1 cellular context compared by ENCODE assay signal in the genomic region with DNA sequence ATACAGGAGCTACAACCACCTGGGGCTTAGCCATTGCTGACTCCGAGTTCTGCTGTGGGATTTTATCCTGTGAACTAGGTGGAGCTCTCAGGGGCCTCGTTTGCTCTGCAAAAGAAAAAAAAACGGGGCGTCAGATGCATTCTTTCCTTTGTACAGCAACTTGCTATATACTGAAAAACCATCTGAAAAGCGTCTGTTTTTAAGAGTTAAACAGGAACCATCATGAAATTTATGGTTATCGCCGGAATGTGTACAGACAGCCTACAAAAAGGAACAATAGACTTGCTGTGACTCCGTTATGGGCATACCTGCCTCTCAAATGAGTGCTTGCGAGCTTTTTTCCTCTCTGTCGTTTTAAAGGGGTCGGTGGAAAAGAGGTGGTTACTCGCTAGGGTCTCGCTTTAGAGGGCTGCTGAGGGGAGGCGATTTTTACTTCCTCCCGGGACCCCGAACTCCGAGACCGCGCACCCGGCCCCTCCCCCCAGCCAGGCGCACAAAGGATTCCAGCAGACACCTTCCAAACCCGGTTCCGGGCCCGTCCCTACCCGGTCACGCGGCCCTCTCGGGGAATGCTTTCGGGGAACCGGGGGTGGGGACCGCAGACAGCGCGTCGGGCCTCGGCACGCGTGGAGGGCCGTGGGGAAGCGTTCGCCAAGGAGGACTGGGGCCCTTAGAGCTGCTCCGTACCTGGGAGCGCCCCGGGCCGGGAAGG.
TF ChIP-seq lines count a peak whose summit lies in the region.

No MANE protein-coding gene starts in this region.

TF ChIP-seq in HepG2, 621 proteins besides CTCF, POLR2A, EP300 and RAD21 (continues in another document):
- TF ChIP-seq SOX5 (CRISPR knock-in tag; IDR thresholded peaks at IDR 0.05; ENCODE audit: borderline replicate concordance) (no peak), GABPA (IDR thresholded peaks at IDR 0.05; ENCODE audit: low read depth, low read length) (no peak), GABPA (CRISPR knock-in tag; IDR thresholded peaks at IDR 0.05; ENCODE audit: low read depth) (no peak), CCAR2 (optimal IDR thresholded peaks at IDR 0.05; ENCODE audit: low read depth, low read length) (no peak), TAF1 (CRISPR knock-in tag; IDR thresholded peaks at IDR 0.05) (peak; percentile 12; the same call in 1 of the 2 replicates), BORCS8-MEF2B (CRISPR knock-in tag; IDR thresholded peaks at IDR 0.05) (0 out of 2 replicates have a peak, but pooled peaks have one; percentile 38), PRPF4 (IDR thresholded peaks at IDR 0.05; ENCODE audit: low read depth, low read length, poor library complexity, severe bottlenecking) (no peak), KMT2A (CRISPR knock-in tag; IDR thresholded peaks at IDR 0.05) (peak; percentile 22; the same call in 1 of the 2 replicates), GFI1 (CRISPR knock-in tag; IDR thresholded peaks at IDR 0.05; ENCODE audit: borderline replicate concordance) (no peak), LCORL (IDR thresholded peaks at IDR 0.05) (no peak), LCORL (CRISPR knock-in tag; IDR thresholded peaks at IDR 0.05) (0 out of 2 replicates have a peak, but pooled peaks have one; percentile 29), ATAD3A (CRISPR knock-in tag; IDR thresholded peaks at IDR 0.05) (no peak), ZBTB7A (CRISPR knock-in tag; IDR thresholded peaks at IDR 0.05) (0 out of 2 replicates have a peak, but pooled peaks have one; percentile 32), NR3C1 (CRISPR knock-in tag; IDR thresholded peaks at IDR 0.05) (no peak), ZNF766 (CRISPR knock-in tag; IDR thresholded peaks at IDR 0.05; ENCODE audit: borderline replicate concordance) (no peak; the same call in 1 of the 2 replicates), CHCHD3 (CRISPR knock-in tag; IDR thresholded peaks at IDR 0.05) (no peak), UBTF (CRISPR knock-in tag; IDR thresholded peaks at IDR 0.05) (no peak; the same call in 1 of the 2 replicates), ZNF782 (CRISPR knock-in tag; IDR thresholded peaks at IDR 0.05; ENCODE audit: borderline replicate concordance) (peak; percentile 66; the same call in 1 of the 2 replicates), ZBTB3 (CRISPR knock-in tag; IDR thresholded peaks at IDR 0.05; ENCODE audit: borderline replicate concordance, low read depth) (0 out of 2 replicates have a peak, but pooled peaks have one; percentile 15), ZNF12 (CRISPR knock-in tag; IDR thresholded peaks at IDR 0.05) (peak; percentile 15; the same call in 1 of the 2 replicates), ZIK1 (CRISPR knock-in tag; IDR thresholded peaks at IDR 0.05; ENCODE audit: borderline replicate concordance, low read depth) (0 out of 2 replicates have a peak, but pooled peaks have one; percentile 10), DMAP1 (CRISPR knock-in tag; IDR thresholded peaks at IDR 0.05) (peak; percentile 75; the same call in 1 of the 2 replicates), ZMAT3 (CRISPR knock-in tag; conservative IDR thresholded peaks at IDR 0.05) (0 out of 2 replicates have a peak, but pooled peaks have one; percentile 12), AHR (CRISPR knock-in tag; IDR thresholded peaks at IDR 0.05) (0 out of 2 replicates have a peak, but pooled peaks have one; percentile 18), NONO (IDR thresholded peaks at IDR 0.05) (no peak), NONO (CRISPR knock-in tag; conservative IDR thresholded peaks at IDR 0.05) (0 out of 2 replicates have a peak, but pooled peaks have one; percentile 3)
- TF ChIP-seq, protein P1, sequence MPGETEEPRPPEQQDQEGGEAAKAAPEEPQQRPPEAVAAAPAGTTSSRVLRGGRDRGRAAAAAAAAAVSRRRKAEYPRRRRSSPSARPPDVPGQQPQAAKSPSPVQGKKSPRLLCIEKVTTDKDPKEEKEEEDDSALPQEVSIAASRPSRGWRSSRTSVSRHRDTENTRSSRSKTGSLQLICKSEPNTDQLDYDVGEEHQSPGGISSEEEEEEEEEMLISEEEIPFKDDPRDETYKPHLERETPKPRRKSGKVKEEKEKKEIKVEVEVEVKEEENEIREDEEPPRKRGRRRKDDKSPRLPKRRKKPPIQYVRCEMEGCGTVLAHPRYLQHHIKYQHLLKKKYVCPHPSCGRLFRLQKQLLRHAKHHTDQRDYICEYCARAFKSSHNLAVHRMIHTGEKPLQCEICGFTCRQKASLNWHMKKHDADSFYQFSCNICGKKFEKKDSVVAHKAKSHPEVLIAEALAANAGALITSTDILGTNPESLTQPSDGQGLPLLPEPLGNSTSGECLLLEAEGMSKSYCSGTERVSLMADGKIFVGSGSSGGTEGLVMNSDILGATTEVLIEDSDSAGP (CRISPR knock-in tag; IDR thresholded peaks at IDR 0.05; ENCODE audit: borderline replicate concordance) = peak; percentile 4; the same call in 1 of the 2 replicates
- TF ChIP-seq, protein P2, sequence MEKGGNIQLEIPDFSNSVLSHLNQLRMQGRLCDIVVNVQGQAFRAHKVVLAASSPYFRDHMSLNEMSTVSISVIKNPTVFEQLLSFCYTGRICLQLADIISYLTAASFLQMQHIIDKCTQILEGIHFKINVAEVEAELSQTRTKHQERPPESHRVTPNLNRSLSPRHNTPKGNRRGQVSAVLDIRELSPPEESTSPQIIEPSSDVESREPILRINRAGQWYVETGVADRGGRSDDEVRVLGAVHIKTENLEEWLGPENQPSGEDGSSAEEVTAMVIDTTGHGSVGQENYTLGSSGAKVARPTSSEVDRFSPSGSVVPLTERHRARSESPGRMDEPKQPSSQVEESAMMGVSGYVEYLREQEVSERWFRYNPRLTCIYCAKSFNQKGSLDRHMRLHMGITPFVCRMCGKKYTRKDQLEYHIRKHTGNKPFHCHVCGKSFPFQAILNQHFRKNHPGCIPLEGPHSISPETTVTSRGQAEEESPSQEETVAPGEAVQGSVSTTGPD (CRISPR knock-in tag; IDR thresholded peaks at IDR 0.05) = 0 out of 2 replicates have a peak, but pooled peaks have one; percentile 28
- TF ChIP-seq, protein P3, sequence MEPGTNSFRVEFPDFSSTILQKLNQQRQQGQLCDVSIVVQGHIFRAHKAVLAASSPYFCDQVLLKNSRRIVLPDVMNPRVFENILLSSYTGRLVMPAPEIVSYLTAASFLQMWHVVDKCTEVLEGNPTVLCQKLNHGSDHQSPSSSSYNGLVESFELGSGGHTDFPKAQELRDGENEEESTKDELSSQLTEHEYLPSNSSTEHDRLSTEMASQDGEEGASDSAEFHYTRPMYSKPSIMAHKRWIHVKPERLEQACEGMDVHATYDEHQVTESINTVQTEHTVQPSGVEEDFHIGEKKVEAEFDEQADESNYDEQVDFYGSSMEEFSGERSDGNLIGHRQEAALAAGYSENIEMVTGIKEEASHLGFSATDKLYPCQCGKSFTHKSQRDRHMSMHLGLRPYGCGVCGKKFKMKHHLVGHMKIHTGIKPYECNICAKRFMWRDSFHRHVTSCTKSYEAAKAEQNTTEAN (CRISPR knock-in tag; conservative IDR thresholded peaks at IDR 0.05) = no peak
- TF ChIP-seq, protein P4, sequence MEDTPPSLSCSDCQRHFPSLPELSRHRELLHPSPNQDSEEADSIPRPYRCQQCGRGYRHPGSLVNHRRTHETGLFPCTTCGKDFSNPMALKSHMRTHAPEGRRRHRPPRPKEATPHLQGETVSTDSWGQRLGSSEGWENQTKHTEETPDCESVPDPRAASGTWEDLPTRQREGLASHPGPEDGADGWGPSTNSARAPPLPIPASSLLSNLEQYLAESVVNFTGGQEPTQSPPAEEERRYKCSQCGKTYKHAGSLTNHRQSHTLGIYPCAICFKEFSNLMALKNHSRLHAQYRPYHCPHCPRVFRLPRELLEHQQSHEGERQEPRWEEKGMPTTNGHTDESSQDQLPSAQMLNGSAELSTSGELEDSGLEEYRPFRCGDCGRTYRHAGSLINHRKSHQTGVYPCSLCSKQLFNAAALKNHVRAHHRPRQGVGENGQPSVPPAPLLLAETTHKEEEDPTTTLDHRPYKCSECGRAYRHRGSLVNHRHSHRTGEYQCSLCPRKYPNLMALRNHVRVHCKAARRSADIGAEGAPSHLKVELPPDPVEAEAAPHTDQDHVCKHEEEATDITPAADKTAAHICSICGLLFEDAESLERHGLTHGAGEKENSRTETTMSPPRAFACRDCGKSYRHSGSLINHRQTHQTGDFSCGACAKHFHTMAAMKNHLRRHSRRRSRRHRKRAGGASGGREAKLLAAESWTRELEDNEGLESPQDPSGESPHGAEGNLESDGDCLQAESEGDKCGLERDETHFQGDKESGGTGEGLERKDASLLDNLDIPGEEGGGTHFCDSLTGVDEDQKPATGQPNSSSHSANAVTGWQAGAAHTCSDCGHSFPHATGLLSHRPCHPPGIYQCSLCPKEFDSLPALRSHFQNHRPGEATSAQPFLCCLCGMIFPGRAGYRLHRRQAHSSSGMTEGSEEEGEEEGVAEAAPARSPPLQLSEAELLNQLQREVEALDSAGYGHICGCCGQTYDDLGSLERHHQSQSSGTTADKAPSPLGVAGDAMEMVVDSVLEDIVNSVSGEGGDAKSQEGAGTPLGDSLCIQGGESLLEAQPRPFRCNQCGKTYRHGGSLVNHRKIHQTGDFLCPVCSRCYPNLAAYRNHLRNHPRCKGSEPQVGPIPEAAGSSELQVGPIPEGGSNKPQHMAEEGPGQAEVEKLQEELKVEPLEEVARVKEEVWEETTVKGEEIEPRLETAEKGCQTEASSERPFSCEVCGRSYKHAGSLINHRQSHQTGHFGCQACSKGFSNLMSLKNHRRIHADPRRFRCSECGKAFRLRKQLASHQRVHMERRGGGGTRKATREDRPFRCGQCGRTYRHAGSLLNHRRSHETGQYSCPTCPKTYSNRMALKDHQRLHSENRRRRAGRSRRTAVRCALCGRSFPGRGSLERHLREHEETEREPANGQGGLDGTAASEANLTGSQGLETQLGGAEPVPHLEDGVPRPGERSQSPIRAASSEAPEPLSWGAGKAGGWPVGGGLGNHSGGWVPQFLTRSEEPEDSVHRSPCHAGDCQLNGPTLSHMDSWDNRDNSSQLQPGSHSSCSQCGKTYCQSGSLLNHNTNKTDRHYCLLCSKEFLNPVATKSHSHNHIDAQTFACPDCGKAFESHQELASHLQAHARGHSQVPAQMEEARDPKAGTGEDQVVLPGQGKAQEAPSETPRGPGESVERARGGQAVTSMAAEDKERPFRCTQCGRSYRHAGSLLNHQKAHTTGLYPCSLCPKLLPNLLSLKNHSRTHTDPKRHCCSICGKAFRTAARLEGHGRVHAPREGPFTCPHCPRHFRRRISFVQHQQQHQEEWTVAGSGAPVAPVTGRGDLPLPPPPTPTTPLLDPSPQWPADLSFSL (CRISPR knock-in tag; IDR thresholded peaks at IDR 0.05) = no peak
- TF ChIP-seq, protein P5, sequence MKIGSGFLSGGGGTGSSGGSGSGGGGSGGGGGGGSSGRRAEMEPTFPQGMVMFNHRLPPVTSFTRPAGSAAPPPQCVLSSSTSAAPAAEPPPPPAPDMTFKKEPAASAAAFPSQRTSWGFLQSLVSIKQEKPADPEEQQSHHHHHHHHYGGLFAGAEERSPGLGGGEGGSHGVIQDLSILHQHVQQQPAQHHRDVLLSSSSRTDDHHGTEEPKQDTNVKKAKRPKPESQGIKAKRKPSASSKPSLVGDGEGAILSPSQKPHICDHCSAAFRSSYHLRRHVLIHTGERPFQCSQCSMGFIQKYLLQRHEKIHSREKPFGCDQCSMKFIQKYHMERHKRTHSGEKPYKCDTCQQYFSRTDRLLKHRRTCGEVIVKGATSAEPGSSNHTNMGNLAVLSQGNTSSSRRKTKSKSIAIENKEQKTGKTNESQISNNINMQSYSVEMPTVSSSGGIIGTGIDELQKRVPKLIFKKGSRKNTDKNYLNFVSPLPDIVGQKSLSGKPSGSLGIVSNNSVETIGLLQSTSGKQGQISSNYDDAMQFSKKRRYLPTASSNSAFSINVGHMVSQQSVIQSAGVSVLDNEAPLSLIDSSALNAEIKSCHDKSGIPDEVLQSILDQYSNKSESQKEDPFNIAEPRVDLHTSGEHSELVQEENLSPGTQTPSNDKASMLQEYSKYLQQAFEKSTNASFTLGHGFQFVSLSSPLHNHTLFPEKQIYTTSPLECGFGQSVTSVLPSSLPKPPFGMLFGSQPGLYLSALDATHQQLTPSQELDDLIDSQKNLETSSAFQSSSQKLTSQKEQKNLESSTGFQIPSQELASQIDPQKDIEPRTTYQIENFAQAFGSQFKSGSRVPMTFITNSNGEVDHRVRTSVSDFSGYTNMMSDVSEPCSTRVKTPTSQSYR (CRISPR knock-in tag; IDR thresholded peaks at IDR 0.05; ENCODE audit: borderline replicate concordance) = peak; percentile 91
- TF ChIP-seq, protein P6, sequence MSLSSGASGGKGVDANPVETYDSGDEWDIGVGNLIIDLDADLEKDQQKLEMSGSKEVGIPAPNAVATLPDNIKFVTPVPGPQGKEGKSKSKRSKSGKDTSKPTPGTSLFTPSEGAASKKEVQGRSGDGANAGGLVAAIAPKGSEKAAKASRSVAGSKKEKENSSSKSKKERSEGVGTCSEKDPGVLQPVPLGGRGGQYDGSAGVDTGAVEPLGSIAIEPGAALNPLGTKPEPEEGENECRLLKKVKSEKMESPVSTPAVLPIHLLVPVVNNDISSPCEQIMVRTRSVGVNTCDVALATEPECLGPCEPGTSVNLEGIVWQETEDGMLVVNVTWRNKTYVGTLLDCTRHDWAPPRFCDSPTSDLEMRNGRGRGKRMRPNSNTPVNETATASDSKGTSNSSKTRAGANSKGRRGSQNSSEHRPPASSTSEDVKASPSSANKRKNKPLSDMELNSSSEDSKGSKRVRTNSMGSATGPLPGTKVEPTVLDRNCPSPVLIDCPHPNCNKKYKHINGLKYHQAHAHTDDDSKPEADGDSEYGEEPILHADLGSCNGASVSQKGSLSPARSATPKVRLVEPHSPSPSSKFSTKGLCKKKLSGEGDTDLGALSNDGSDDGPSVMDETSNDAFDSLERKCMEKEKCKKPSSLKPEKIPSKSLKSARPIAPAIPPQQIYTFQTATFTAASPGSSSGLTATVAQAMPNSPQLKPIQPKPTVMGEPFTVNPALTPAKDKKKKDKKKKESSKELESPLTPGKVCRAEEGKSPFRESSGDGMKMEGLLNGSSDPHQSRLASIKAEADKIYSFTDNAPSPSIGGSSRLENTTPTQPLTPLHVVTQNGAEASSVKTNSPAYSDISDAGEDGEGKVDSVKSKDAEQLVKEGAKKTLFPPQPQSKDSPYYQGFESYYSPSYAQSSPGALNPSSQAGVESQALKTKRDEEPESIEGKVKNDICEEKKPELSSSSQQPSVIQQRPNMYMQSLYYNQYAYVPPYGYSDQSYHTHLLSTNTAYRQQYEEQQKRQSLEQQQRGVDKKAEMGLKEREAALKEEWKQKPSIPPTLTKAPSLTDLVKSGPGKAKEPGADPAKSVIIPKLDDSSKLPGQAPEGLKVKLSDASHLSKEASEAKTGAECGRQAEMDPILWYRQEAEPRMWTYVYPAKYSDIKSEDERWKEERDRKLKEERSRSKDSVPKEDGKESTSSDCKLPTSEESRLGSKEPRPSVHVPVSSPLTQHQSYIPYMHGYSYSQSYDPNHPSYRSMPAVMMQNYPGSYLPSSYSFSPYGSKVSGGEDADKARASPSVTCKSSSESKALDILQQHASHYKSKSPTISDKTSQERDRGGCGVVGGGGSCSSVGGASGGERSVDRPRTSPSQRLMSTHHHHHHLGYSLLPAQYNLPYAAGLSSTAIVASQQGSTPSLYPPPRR (CRISPR knock-in tag; IDR thresholded peaks at IDR 0.05; ENCODE audit: borderline replicate concordance) = 0 out of 2 replicates have a peak, but pooled peaks have one; percentile 23
